In genomic region chr10:73413108-73413527, GRCh38 we compare ENCODE assay signal across 8 cellular contexts. TPM values are rescaled to one million over a fixed set of nuclear protein-coding genes. Genes with fewer than 3 reads are reported as not detected.
DNase-seq lines count a peak whose midpoint lies in the region; ATAC-seq and TF ChIP-seq lines count a peak whose summit lies in the region.

No MANE protein-coding gene starts in this region.

- peaks cover 32% of the 10 kb centered on the region for H3K4me1 Mint-ChIP-seq in Calu3 (ENCODE audit: low read depth, unreplicated experiment)

- H3K36me3 Mint-ChIP-seq in Calu3 (ENCODE audit: insufficient read depth, unreplicated experiment), result peaks cover 46% of the 10 kb centered on the region

- CTCF ChIA-PET in Calu3 (lab: Charles Lee), result interaction anchor here (0.6 to 0.7 kb wide), 3 partner anchors 15 to 429 kb away, joined by 3 read pairs; no protein-coding TSS in a partner anchor

- no peaks in the 10 kb centered on the region for H3K27me3 ChIP-seq in skeletal muscle satellite cell (ENCODE audit: control insufficient read depth, insufficient read depth, low read length)

- no peaks in the 10 kb centered on the region for H3K9me3 Mint-ChIP-seq in Calu3 (ENCODE audit: low read depth, unreplicated experiment)

- H3K36me3 ChIP-seq in skeletal muscle satellite cell (ENCODE audit: insufficient read depth, low read length), result no peaks in the 10 kb centered on the region

- H3K4me3 ChIP-seq in iPS-11a (ENCODE audit: low read depth, low read length), result peak overlapping the region; percentile 96
- peak overlapping the region; percentile 91 for H3K4me3 ChIP-seq in skeletal muscle satellite cell (ENCODE audit: low read length)

- no TSS peak for BruUV-seq in Calu3 (replicated peaks; lab: Mats Ljungman, UMichigan)

- H3K27me3 Mint-ChIP-seq in Calu3 (ENCODE audit: unreplicated experiment), result no peaks in the 10 kb centered on the region

- DNase-seq in Calu3 (peak; percentile 52), NOMO-1 treated with dmso at 0.1 percent for 144 hours (lab: John Stamatoyannopoulos, UW; ENCODE audit: unreplicated experiment) (peak; percentile 6), NCI-H1048 (lab: John Stamatoyannopoulos, UW) (no peak)

- ATAC-seq in GM19324 (IDR thresholded peaks at IDR 0.05; ENCODE audit: low FRiP score, unreplicated experiment) (peak; percentile 21), HG03378 (IDR thresholded peaks at IDR 0.05; ENCODE audit: unreplicated experiment) (peak; percentile 32)

- peak overlapping the region; percentile 95 for H3K4me3 Mint-ChIP-seq in Calu3 (ENCODE audit: low read depth, unreplicated experiment)

- intact Hi-C loops in Calu3 (cut with micrococcal nuclease; ENCODE audit: unreplicated experiment), result loop anchor here (5.0 to 10.0 kb wide), 3 partner anchors 84 to 242 kb away; partner anchors contain the start of genes PPP3CB and SYNPO2L

- no peaks in the 10 kb centered on the region for H3K9me3 ChIP-seq in skeletal muscle satellite cell (replicated peaks; ENCODE audit: low read length)

- peaks cover 16% of the 10 kb centered on the region for H3K4me1 ChIP-seq in skeletal muscle satellite cell (ENCODE audit: control insufficient read depth, insufficient read depth, low read length)

- whole genome bisulfite sequencing in adipose tissue, 3 donors, result 0 to 1% (median 0%) methylated on average over 9 of the region's 9 CpGs

- H3K27ac ChIP-seq in adipose tissue (ENCODE audit: low read depth, low read length), result peak overlapping the region; percentile 30

- peak overlapping the region; percentile 92 for H3K27ac Mint-ChIP-seq in Calu3 (ENCODE audit: unreplicated experiment)

- H3K4me2 ChIP-seq in skeletal muscle satellite cell (ENCODE audit: low read length), result peak overlapping the region; percentile 87

- no peak for TF ChIP-seq CTCF in Calu3 (IDR thresholded peaks at IDR 0.05; ENCODE audit: unreplicated experiment)

- H3K9ac ChIP-seq in skeletal muscle satellite cell (ENCODE audit: low read depth, low read length), result peak overlapping the region; percentile 94

RNA-seq across cellular contexts. Expression of gene ANXA7, which starts 0.7 kb away (rescaled TPM):
- 160 and 167 TPM in 2 replicates for total RNA-seq in Calu3 (2022)
- 10 to 100 TPM; 38.0 to 81.3 (median 63.2) TPM for polyA plus RNA-seq in adipose tissue
- 106 and 119 TPM in 2 replicates for total RNA-seq in skeletal muscle satellite cell (2012; rRNA removed)

RNA-seq across cellular contexts. Expression of gene MSS51, which starts 20.2 kb away (rescaled TPM):
- total RNA-seq in Calu3 (2022), result 2.9 and 3.3 TPM in 2 replicates
- polyA plus RNA-seq in adipose tissue, result 1 to 10 TPM in 1 of 3 donors, under 1 TPM in 2; 0.38 to 1.2 (median 0.61) TPM
- total RNA-seq in skeletal muscle satellite cell (2012; rRNA removed), result 0.44 and 1.0 TPM in 2 replicates

RNA-seq across cellular contexts. Expression of gene CFAP70, which starts 54.5 kb away (rescaled TPM):
- 1.2 and 1.9 TPM in 2 replicates for total RNA-seq in Calu3 (2022)
- polyA plus RNA-seq in adipose tissue, result 1 to 10 TPM; 1.6 to 3.0 (median 1.8) TPM
- 0.66 and 0.76 TPM in 2 replicates for total RNA-seq in skeletal muscle satellite cell (2012; rRNA removed)
